1 cellular context compared by ENCODE assay signal in genomic region chrX:118626346-118626745, GRCh38.
TF ChIP-seq lines count a peak whose summit lies in the region.

No MANE protein-coding gene starts in this region.

TF ChIP-seq in GM23338, 12 proteins besides CTCF, POLR2A, EP300 and RAD21 (continued from another document):
- TF ChIP-seq ZNF462 (CRISPR knock-in tag; IDR thresholded peaks at IDR 0.05) (no peak), STAT1 (IDR thresholded peaks at IDR 0.05; ENCODE audit: unreplicated experiment) (no peak), ZNF331 (CRISPR knock-in tag; IDR thresholded peaks at IDR 0.05; ENCODE audit: low read depth) (no peak), REST (IDR thresholded peaks at IDR 0.05; ENCODE audit: unreplicated experiment) (no peak), NANOG (IDR thresholded peaks at IDR 0.05; ENCODE audit: borderline replicate concordance) (no peak), EZH2 (IDR thresholded peaks at IDR 0.05; ENCODE audit: low read depth, unreplicated experiment) (no peak), POLR2AphosphoS5 (IDR thresholded peaks at IDR 0.05; ENCODE audit: low read depth) (no peak), JUNB (IDR thresholded peaks at IDR 0.05; ENCODE audit: unreplicated experiment) (no peak), ZNF114 (CRISPR knock-in tag; IDR thresholded peaks at IDR 0.05) (no peak), EZH2phosphoT487 (IDR thresholded peaks at IDR 0.05; ENCODE audit: unreplicated experiment) (no peak)
